1 cellular context compared by ENCODE assay signal in the genomic region with DNA sequence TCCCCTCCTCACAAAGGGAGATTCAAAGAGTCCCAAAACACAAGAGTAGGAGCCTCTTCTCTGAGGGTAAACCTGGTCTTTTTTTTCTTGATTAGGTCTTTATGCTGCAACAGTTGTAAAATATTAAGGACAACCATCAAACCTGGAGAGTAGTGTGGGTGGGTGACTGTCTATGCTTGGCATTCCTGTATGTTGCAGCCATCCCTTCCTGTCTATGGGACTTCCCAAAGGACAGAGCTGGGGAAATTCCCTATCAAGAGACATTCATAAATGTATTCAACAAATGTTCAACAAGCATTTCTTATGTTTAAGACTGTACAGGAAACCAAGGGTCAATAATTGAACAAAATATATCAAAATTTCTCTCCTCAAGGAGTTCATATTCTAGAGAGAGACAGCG.
TF ChIP-seq lines count a peak whose summit lies in the region.

No MANE protein-coding gene starts in this region.

TF ChIP-seq in H1, 55 proteins besides CTCF, POLR2A, EP300 and RAD21:
- TF ChIP-seq CBX5 (IDR thresholded peaks at IDR 0.05; ENCODE audit: low read depth, low read length) (no peak), SRF (IDR thresholded peaks at IDR 0.05; ENCODE audit: low read depth, low read length) (no peak), KDM1A (IDR thresholded peaks at IDR 0.05; ENCODE audit: borderline replicate concordance, low read length) (no peak), SP4 (IDR thresholded peaks at IDR 0.05; ENCODE audit: low read length) (no peak), CEBPB (IDR thresholded peaks at IDR 0.05; ENCODE audit: low read depth, low read length) (no peak), CHD1 (IDR thresholded peaks at IDR 0.05; ENCODE audit: low read depth, low read length) (no peak), BCL11A (IDR thresholded peaks at IDR 0.05; ENCODE audit: low read depth in 2 of 2, low read length in 2 of 2) (no peak), SIN3A (conservative IDR thresholded peaks at IDR 0.05 in 1 of 2, IDR thresholded peaks at IDR 0.05 in 1 of 2; ENCODE audit: low read depth in 1 of 2, low read length in 2 of 2) (no peak)
- TF ChIP-seq, protein P1, sequence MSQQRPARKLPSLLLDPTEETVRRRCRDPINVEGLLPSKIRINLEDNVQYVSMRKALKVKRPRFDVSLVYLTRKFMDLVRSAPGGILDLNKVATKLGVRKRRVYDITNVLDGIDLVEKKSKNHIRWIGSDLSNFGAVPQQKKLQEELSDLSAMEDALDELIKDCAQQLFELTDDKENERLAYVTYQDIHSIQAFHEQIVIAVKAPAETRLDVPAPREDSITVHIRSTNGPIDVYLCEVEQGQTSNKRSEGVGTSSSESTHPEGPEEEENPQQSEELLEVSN (IDR thresholded peaks at IDR 0.05): no peak
TF ChIP-seq in H1: peak in this region for 0.
